8 cellular contexts compared by ENCODE assay signal in the genomic region with DNA sequence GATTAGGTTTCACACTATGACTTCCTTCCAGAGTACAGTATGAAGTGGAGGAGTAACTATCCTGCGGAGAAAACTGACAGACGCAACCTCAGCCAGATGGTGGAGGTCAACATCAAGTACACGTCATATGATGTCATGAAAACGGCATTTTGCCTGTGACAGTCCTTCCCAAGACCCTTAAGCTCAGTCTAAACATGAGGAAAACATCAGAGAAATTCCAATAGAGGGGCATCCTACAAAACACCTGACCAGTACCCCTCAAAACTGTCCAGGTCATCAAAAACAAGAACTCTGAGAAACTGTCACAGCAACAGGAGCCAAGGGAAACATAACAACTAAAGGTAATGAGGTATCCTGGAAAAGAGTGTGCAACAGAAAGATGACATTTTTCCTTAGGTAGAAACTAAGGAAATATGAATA. TPM values are rescaled to one million over a fixed set of nuclear protein-coding genes. Genes with fewer than 3 reads are reported as not detected.
A peak's percentile ranks its signal among the peaks of the same experiment; 100 is the strongest.
DNase-seq lines count a peak whose midpoint lies in the region; TF ChIP-seq lines count a peak whose summit lies in the region.

No MANE protein-coding gene starts in this region.

- H3K36me3 ChIP-seq in brain microvascular endothelial cell (replicated peaks): no peaks in the 10 kb centered on the region

- in situ Hi-C loops in brain microvascular endothelial cell (cut with HindIII; ENCODE audit: low pct_ligation_motif_present, low sequenced_read_pairs): no loop called here

- no peaks in the 10 kb centered on the region for H3K27me3 ChIP-seq in brain microvascular endothelial cell (replicated peaks)

- peak; percentile 61 for DNase-seq in NCI-H2171 treated with DMSO at 0.1 percent for 48 hours (lab: John Stamatoyannopoulos, UW)
- no peak for DNase-seq in NCI-H2171 (lab: John Stamatoyannopoulos, UW)
- peak; percentile 50 for DNase-seq in NCI-H446 treated with DMSO at 0.1 percent for 48 hours (lab: John Stamatoyannopoulos, UW)
- peak; percentile 69 for DNase-seq in brain microvascular endothelial cell
- no peak for DNase-seq in progenitor cell of endocrine pancreas (ENCODE audit: low spot score, unreplicated experiment)
- DNase-seq in stimulated activated naive CD4-positive, alpha-beta T cell (lab: John Stamatoyannopoulos, UW): no peak
- no peak for DNase-seq in caudate nucleus (lab: John Stamatoyannopoulos, UW)
- no peak for DNase-seq in GM10266 (ENCODE audit: extremely low spot score)

- H3K27ac Mint-ChIP-seq in progenitor cell of endocrine pancreas: peak overlapping the region; percentile 75

- H3K27ac ChIP-seq in brain microvascular endothelial cell (peak overlapping the region; percentile 9), caudate nucleus (ENCODE audit: low read depth, low read length) (no peak overlapping the region)

- H3K4me3 Mint-ChIP-seq in progenitor cell of endocrine pancreas (ENCODE audit: low read depth): peak overlapping the region; percentile 39

- H3K9me3 Mint-ChIP-seq in progenitor cell of endocrine pancreas (ENCODE audit: low read depth): no peaks in the 10 kb centered on the region

- peaks cover 33% of the 10 kb centered on the region for H3K4me1 Mint-ChIP-seq in progenitor cell of endocrine pancreas (ENCODE audit: low read depth)

- H3K36me3 Mint-ChIP-seq in progenitor cell of endocrine pancreas (ENCODE audit: insufficient read depth): peaks cover 2% of the 10 kb centered on the region

- H3K27me3 Mint-ChIP-seq in progenitor cell of endocrine pancreas: no peaks in the 10 kb centered on the region

- TF ChIP-seq CTCF in brain microvascular endothelial cell (IDR thresholded peaks at IDR 0.05; ENCODE audit: low read depth, low read length, missing control alignments): no peak
- no peak for TF ChIP-seq CTCF in progenitor cell of endocrine pancreas (IDR thresholded peaks at IDR 0.05; ENCODE audit: unreplicated experiment)
- no peak for TF ChIP-seq CTCF in GM10266 (IDR thresholded peaks at IDR 0.05; ENCODE audit: control insufficient read depth, insufficient read depth, low read depth, missing control alignments)

- no peak overlapping the region for H3K4me3 ChIP-seq in brain microvascular endothelial cell (ENCODE audit: low read depth, low read length)

RNA-seq across cellular contexts. Expression of gene RNU4ATAC, which starts 1.7 kb away (rescaled TPM):
- not detected in 2 replicates for total RNA-seq in progenitor cell of endocrine pancreas

Comparison
In these comparisons a context has a peak if more than half of its experiments do, and no peak if none do; other contexts are left out.
1. DNase-seq: peak in NCI-H2171 treated with DMSO at 0.1 percent for 48 hours (single experiment), NCI-H446 treated with DMSO at 0.1 percent for 48 hours (single experiment) and brain microvascular endothelial cell (single experiment); none in NCI-H2171 (single experiment), progenitor cell of endocrine pancreas (single experiment), stimulated activated naive CD4-positive, alpha-beta T cell (0 of 6), caudate nucleus (0 of 61) and GM10266 (single experiment).